In the genomic region with DNA sequence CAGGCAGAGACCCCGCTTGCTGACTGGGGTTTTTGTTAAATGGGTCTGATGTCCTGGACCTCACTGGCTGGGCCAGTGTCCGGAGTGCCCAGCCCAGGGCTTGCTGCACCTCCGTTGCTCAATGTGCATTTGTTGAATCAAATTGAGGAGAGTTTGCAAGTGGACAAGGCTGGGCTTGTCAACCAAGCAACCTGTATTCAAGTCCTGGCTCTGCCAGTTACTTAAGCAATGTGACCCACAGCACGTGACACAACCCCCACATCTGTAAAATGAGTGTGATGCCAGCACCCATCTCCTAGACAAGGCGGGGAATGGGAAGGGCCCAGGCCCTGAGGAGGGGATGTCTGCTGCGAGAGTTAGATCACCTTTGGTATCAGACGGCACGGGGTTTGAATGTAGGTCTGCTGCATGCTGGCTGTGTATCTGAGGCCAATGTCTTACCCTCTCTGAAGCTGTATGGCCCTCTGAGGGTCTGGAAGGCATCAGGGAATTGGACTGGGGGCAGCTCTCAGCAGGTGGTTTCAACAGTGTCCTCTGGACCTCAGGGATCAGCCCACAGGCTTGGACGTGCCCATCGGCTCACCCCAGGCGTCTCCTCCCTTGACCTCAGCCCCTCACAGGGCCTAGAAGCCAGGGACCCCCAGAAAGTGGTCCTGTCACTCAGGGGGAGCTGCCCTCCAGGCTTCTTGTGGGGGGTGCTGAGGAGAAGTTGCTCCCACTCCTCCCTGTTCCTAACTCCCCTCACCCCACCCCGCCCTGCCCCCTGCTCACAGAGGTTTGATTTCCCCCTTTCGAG, we compare ENCODE assay signal across 29 cellular contexts. TPM values are rescaled to one million over a fixed set of nuclear protein-coding genes. Genes with fewer than 3 reads are reported as not detected.
DNase-seq lines count a peak whose midpoint lies in the region; ATAC-seq and TF ChIP-seq lines count a peak whose summit lies in the region.
"Had no signal": no experiment of that assay in that cellular context is flagged by ENCODE, and none has a peak within 500 bp of the region (broad histone marks: within the 10 kb centered on the region; RNA-seq: fewer than 3 reads in every experiment).

No MANE protein-coding gene starts in this region.

- DNase-seq in activated CD4-positive, alpha-beta T cell treated with anti-CD3 and anti-CD28 coated beads, Interleukin-2, amount 10 ng/mL, durations not matched to agents 24 days and 14 days: peak; percentile 65
- no peak for DNase-seq in activated CD4-positive, alpha-beta T cell treated with anti-CD3 and anti-CD28 coated beads for 48 hours
- no peak for DNase-seq in DND-41
- peak; percentile 61 for DNase-seq in activated naive CD8-positive, alpha-beta T cell treated with anti-CD3 and anti-CD28 coated beads, Interleukin-2, amount 10 ng/mL, durations not matched to agents 7 days and 5 days
- DNase-seq in naive thymus-derived CD4-positive, alpha-beta T cell: no peak
- no peak for DNase-seq in SIG-M5 (lab: John Stamatoyannopoulos, UW)
- DNase-seq in DMS 273 treated with DMSO at 0.1 percent for 48 hours (lab: John Stamatoyannopoulos, UW): no peak
- DNase-seq: DMS153; foreskin fibroblast; GF-D8; kidney glomerular epithelial cell; MM.1S; NCI-H146; NCI-H748 treated with DMSO at 0.1 percent for 48 hours; pancreas; SHP77 treated with DMSO at 0.1 percent for 48 hours; stimulated activated naive B cell treated with anti-CD40 and anti-IgM and Interleukin-4, amounts not matched to agents 10 μg/mL and 1 μg/mL and 100 μg/mL, for 72 hours; trophoblast cell had no signal

- H3K4me2 ChIP-seq in DND-41 (ENCODE audit: insufficient read depth, low read length): no peak overlapping the region

- no peak overlapping the region for H2AFZ ChIP-seq in DND-41 (ENCODE audit: low read depth, low read length)

- POLR2A ChIA-PET in activated naive CD8-positive, alpha-beta T cell treated with anti-CD3 and anti-CD28 coated beads, Interleukin-2, amount 10 ng/mL, durations not matched to agents 7 days and 5 days (lab: Charles Lee): interaction anchor here (0.6 to 9.3 kb wide), 11 partner anchors 11 to 119 kb away, joined by 3 to 116 read pairs (median 4); no protein-coding TSS in a partner anchor
- POLR2A ChIA-PET in naive thymus-derived CD4-positive, alpha-beta T cell (lab: Charles Lee): interaction anchor here (0.6 to 3.3 kb wide), 7 partner anchors 11 to 266 kb away, joined by 3 to 22 read pairs (median 4); a partner anchor contains a TSS

- H3K27ac ChIP-seq in DND-41 (ENCODE audit: low read length): no peak overlapping the region
- peak overlapping the region; percentile 54 for H3K27ac ChIP-seq in naive thymus-derived CD4-positive, alpha-beta T cell (ENCODE audit: low read depth, low read length)
- H3K27ac ChIP-seq: BLaER1 treated with 17β-estradiol and CSF1 and Interleukin-3, amounts not matched to agents 10 nM and 100 nM; epithelial cell of prostate; pancreas; VCaP had no signal

- H3K79me2 ChIP-seq in DND-41 (ENCODE audit: insufficient read depth, low read length): no peaks in the 10 kb centered on the region

- peaks cover 5% of the 10 kb centered on the region for H3K4me1 ChIP-seq in DND-41 (ENCODE audit: insufficient read depth, low read length)
- H3K4me1 ChIP-seq in naive thymus-derived CD4-positive, alpha-beta T cell (ENCODE audit: control insufficient read depth in 2 of 2, insufficient read depth in 2 of 2, low read length in 2 of 2): peaks cover 44 to 77% of the 10 kb centered on the region in 2 donors
- H3K4me1 ChIP-seq: pancreas had no signal

- TF ChIP-seq CTCF in DND-41 (IDR thresholded peaks at IDR 0.05; ENCODE audit: borderline replicate concordance, extremely low read depth, low read length, poor library complexity, severe bottlenecking): no peak

- H3K4me3 ChIP-seq in DND-41 (ENCODE audit: low read depth in 1 of 2, low read length in 2 of 2): no peak overlapping the region
- no peak overlapping the region for H3K4me3 ChIP-seq in naive thymus-derived CD4-positive, alpha-beta T cell (ENCODE audit: low read length)
- H3K4me3 ChIP-seq: BLaER1 treated with 17β-estradiol and CSF1 and Interleukin-3, amounts not matched to agents 10 nM and 100 nM; GM12878; pancreas had no signal

- H3K27me3 ChIP-seq in DND-41 (ENCODE audit: insufficient read depth, low read length, poor library complexity): no peaks in the 10 kb centered on the region
- no peaks in the 10 kb centered on the region for H3K27me3 ChIP-seq in naive thymus-derived CD4-positive, alpha-beta T cell (ENCODE audit: control insufficient read depth in 2 of 2, insufficient read depth in 2 of 2, low read length in 2 of 2)
- H3K27me3 ChIP-seq: BLaER1 treated with 17β-estradiol and CSF1 and Interleukin-3, amounts not matched to agents 10 nM and 100 nM; pancreas had no signal

- peak; percentile 28; the same call in 1 of the 3 replicates for ATAC-seq in DND-41 (ENCODE audit: insufficient read depth, low read depth)
- peak; percentile 40 for ATAC-seq in activated naive CD8-positive, alpha-beta T cell treated with anti-CD3 and anti-CD28 coated beads, Interleukin-2, amount 10 ng/mL, durations not matched to agents 7 days and 5 days (ENCODE audit: low read depth)
- ATAC-seq in naive thymus-derived CD4-positive, alpha-beta T cell: no peak
- ATAC-seq in HG03280 (IDR thresholded peaks at IDR 0.05; ENCODE audit: unreplicated experiment): no peak
- ATAC-seq: GM12878; HCT116; pancreas; sciatic nerve; stimulated activated naive B cell treated with anti-CD40 and anti-IgM and Interleukin-4, amounts not matched to agents 10 μg/mL and 1 μg/mL and 100 μg/mL, for 72 hours had no signal

- H3K27me3 Mint-ChIP-seq in activated CD4-positive, alpha-beta T cell treated with anti-CD3 and anti-CD28 coated beads, Interleukin-2, amount 10 ng/mL, durations not matched to agents 24 days and 14 days: no peaks in the 10 kb centered on the region
- no peaks in the 10 kb centered on the region for H3K27me3 Mint-ChIP-seq in activated naive CD8-positive, alpha-beta T cell treated with anti-CD3 and anti-CD28 coated beads, Interleukin-2, amount 10 ng/mL, durations not matched to agents 7 days and 5 days
- no peaks in the 10 kb centered on the region for H3K27me3 Mint-ChIP-seq in naive thymus-derived CD4-positive, alpha-beta T cell

- H3K36me3 ChIP-seq in DND-41 (ENCODE audit: insufficient read depth, low read length): no peaks in the 10 kb centered on the region
- H3K36me3 ChIP-seq in naive thymus-derived CD4-positive, alpha-beta T cell (ENCODE audit: control insufficient read depth in 2 of 3, insufficient read depth in 3 of 3, low read length in 3 of 3): no peaks in the 10 kb centered on the region
- H3K36me3 ChIP-seq: BLaER1 treated with 17β-estradiol and CSF1 and Interleukin-3, amounts not matched to agents 10 nM and 100 nM; pancreas had no signal

- H3K4me1 Mint-ChIP-seq in activated CD4-positive, alpha-beta T cell treated with anti-CD3 and anti-CD28 coated beads, Interleukin-2, amount 10 ng/mL, durations not matched to agents 24 days and 14 days: peaks cover 81% of the 10 kb centered on the region
- H3K4me1 Mint-ChIP-seq in activated naive CD8-positive, alpha-beta T cell treated with anti-CD3 and anti-CD28 coated beads, Interleukin-2, amount 10 ng/mL, durations not matched to agents 7 days and 5 days: peaks cover 88% of the 10 kb centered on the region
- peaks cover 74 to 94% (median 91%) of the 10 kb centered on the region in 7 donors for H3K4me1 Mint-ChIP-seq in naive thymus-derived CD4-positive, alpha-beta T cell
- H3K4me1 Mint-ChIP-seq: memory B cell had no signal

- no peak overlapping the region for H3K9ac ChIP-seq in DND-41 (ENCODE audit: low read depth, low read length)

- CTCF ChIA-PET in naive thymus-derived CD4-positive, alpha-beta T cell (lab: Charles Lee): interaction anchor here (1.0 to 3.6 kb wide), 4 partner anchors 9 to 56 kb away, joined by 3 to 14 read pairs (median 5); no protein-coding TSS in a partner anchor

- peak overlapping the region; percentile 94 for H3K27ac Mint-ChIP-seq in activated CD4-positive, alpha-beta T cell treated with anti-CD3 and anti-CD28 coated beads, Interleukin-2, amount 10 ng/mL, durations not matched to agents 24 days and 14 days
- H3K27ac Mint-ChIP-seq in activated naive CD8-positive, alpha-beta T cell treated with anti-CD3 and anti-CD28 coated beads, Interleukin-2, amount 10 ng/mL, durations not matched to agents 7 days and 5 days: peak overlapping the region; percentile 91
- peak overlapping the region; percentile 75 to 92 (median 84) for H3K27ac Mint-ChIP-seq in naive thymus-derived CD4-positive, alpha-beta T cell
- H3K27ac Mint-ChIP-seq: memory B cell had no signal

- intact Hi-C loops in activated CD4-positive, alpha-beta T cell treated with anti-CD3 and anti-CD28 coated beads, Interleukin-2, amount 10 ng/mL, durations not matched to agents 24 days and 14 days (cut with micrococcal nuclease): no loop called here
- intact Hi-C loops in naive thymus-derived CD4-positive, alpha-beta T cell (cut with micrococcal nuclease): loop anchor here (1.0 to 5.0 kb wide), 5 partner anchors 10 to 41 kb away; no protein-coding TSS in a partner anchor

- H4K20me1 ChIP-seq in DND-41 (ENCODE audit: insufficient read depth, low read length): no peaks in the 10 kb centered on the region
- H4K20me1 ChIP-seq: BLaER1 treated with 17β-estradiol and CSF1 and Interleukin-3, amounts not matched to agents 10 nM and 100 nM had no signal

- peaks cover 12% of the 10 kb centered on the region for H3K9me3 Mint-ChIP-seq in activated CD4-positive, alpha-beta T cell treated with anti-CD3 and anti-CD28 coated beads, Interleukin-2, amount 10 ng/mL, durations not matched to agents 24 days and 14 days
- H3K9me3 Mint-ChIP-seq in activated naive CD8-positive, alpha-beta T cell treated with anti-CD3 and anti-CD28 coated beads, Interleukin-2, amount 10 ng/mL, durations not matched to agents 7 days and 5 days: peaks cover 8% of the 10 kb centered on the region
- peaks cover 0 to 14% (median 7%) of the 10 kb centered on the region in 11 donors for H3K9me3 Mint-ChIP-seq in naive thymus-derived CD4-positive, alpha-beta T cell

- peaks cover 8% of the 10 kb centered on the region for H3K9me3 ChIP-seq in DND-41 (ENCODE audit: insufficient read depth, low read length, severe bottlenecking)
- H3K9me3 ChIP-seq in naive thymus-derived CD4-positive, alpha-beta T cell (ENCODE audit: control insufficient read depth in 2 of 3, low read length in 3 of 3): peaks cover 0 to 9% (median 0%) of the 10 kb centered on the region in 3 experiments
- H3K9me3 ChIP-seq: pancreas had no signal

- peaks cover 12% of the 10 kb centered on the region for H3K36me3 Mint-ChIP-seq in activated CD4-positive, alpha-beta T cell treated with anti-CD3 and anti-CD28 coated beads, Interleukin-2, amount 10 ng/mL, durations not matched to agents 24 days and 14 days (ENCODE audit: low read depth)
- peaks cover 18% of the 10 kb centered on the region for H3K36me3 Mint-ChIP-seq in activated naive CD8-positive, alpha-beta T cell treated with anti-CD3 and anti-CD28 coated beads, Interleukin-2, amount 10 ng/mL, durations not matched to agents 7 days and 5 days
- H3K36me3 Mint-ChIP-seq in naive thymus-derived CD4-positive, alpha-beta T cell: peaks cover 0 to 16% (median 9%) of the 10 kb centered on the region in 5 donors
- H3K36me3 Mint-ChIP-seq: brain had no signal

- H3K4me3 Mint-ChIP-seq in activated CD4-positive, alpha-beta T cell treated with anti-CD3 and anti-CD28 coated beads, Interleukin-2, amount 10 ng/mL, durations not matched to agents 24 days and 14 days: peak overlapping the region; percentile 66
- peak overlapping the region; percentile 62 for H3K4me3 Mint-ChIP-seq in activated naive CD8-positive, alpha-beta T cell treated with anti-CD3 and anti-CD28 coated beads, Interleukin-2, amount 10 ng/mL, durations not matched to agents 7 days and 5 days
- H3K4me3 Mint-ChIP-seq in naive thymus-derived CD4-positive, alpha-beta T cell: peak overlapping the region; percentile 29 to 79 (median 54)
- H3K4me3 Mint-ChIP-seq: brain; memory B cell; stimulated activated naive B cell treated with anti-CD40 and anti-IgM and Interleukin-4, amounts not matched to agents 10 μg/mL and 1 μg/mL and 100 μg/mL, for 72 hours had no signal

RNA-seq across cellular contexts. Expression of a gene that starts 51.0 kb away (rescaled TPM):
- total RNA-seq in activated CD4-positive, alpha-beta T cell treated with anti-CD3 and anti-CD28 coated beads, Interleukin-2, amount 10 ng/mL, durations not matched to agents 24 days and 14 days: 110 and 112 TPM in 2 replicates
- total RNA-seq in activated naive CD8-positive, alpha-beta T cell treated with anti-CD3 and anti-CD28 coated beads, Interleukin-2, amount 10 ng/mL, durations not matched to agents 7 days and 5 days: 100 to 1,000 TPM; 172 TPM
- total RNA-seq in naive thymus-derived CD4-positive, alpha-beta T cell: 100 to 1,000 TPM in 2 of 5 experiments, 10 to 100 TPM in 3; 71.4 to 135 (median 96.9) TPM
- polyA plus RNA-seq in naive thymus-derived CD4-positive, alpha-beta T cell: 10 to 100 TPM; 14.2 to 25.8 TPM
- total RNA-seq: A172, dermis microvascular lymphatic vessel endothelial cell had no signal

Comparison
In these comparisons a context has a peak if more than half of its experiments do, and no peak if none do; other contexts are left out.
1. DNase-seq: peak in activated CD4-positive, alpha-beta T cell treated with anti-CD3 and anti-CD28 coated beads, Interleukin-2, amount 10 ng/mL, durations not matched to agents 24 days and 14 days (single experiment) and activated naive CD8-positive, alpha-beta T cell treated with anti-CD3 and anti-CD28 coated beads, Interleukin-2, amount 10 ng/mL, durations not matched to agents 7 days and 5 days (single experiment); none in activated CD4-positive, alpha-beta T cell treated with anti-CD3 and anti-CD28 coated beads for 48 hours (single experiment), DND-41 (single experiment), naive thymus-derived CD4-positive, alpha-beta T cell (0 of 9), SIG-M5 (single experiment) and DMS 273 treated with DMSO at 0.1 percent for 48 hours (single experiment).
2. ATAC-seq: peak in DND-41 (single experiment) and activated naive CD8-positive, alpha-beta T cell treated with anti-CD3 and anti-CD28 coated beads, Interleukin-2, amount 10 ng/mL, durations not matched to agents 7 days and 5 days (single experiment); none in naive thymus-derived CD4-positive, alpha-beta T cell (single experiment) and HG03280 (single experiment).
3. Peak in every context shown above with its lines, with median percentiles within 50 percentile points of each other: H3K27ac Mint-ChIP-seq and H3K4me3 Mint-ChIP-seq.